In the genomic region with DNA sequence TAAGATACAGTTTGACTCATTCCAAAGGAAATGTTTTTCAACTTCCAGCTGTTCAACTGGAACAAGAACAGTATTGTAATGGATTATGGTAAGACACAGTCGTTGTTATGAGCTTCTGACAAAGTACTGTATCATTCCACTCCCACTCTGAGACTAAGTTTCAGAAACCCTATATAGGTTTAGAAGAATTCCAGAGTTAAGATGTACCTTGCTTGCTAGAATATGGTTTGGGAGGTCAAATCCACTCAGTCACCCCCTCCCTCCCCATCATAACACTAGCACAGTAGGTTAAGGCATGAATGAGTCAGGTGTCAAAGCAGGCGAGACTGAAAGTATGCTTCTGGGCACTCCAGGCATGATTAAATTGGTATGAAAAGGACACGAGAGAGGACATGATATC, we compare ENCODE assay signal across 35 cellular contexts.
DNase-seq lines count a peak whose midpoint lies in the region; ATAC-seq and TF ChIP-seq lines count a peak whose summit lies in the region.
"Had no signal": no experiment of that assay in that cellular context is flagged by ENCODE, and none has a peak within 500 bp of the region (broad histone marks: within the 10 kb centered on the region; RNA-seq: fewer than 3 reads in every experiment).

No MANE protein-coding gene starts in this region.

- no peak for ATAC-seq in HG02852 (IDR thresholded peaks at IDR 0.05; ENCODE audit: unreplicated experiment)
- ATAC-seq: A549; gastroesophageal sphincter; K562; naive thymus-derived CD4-positive, alpha-beta T cell; stimulated activated effector memory CD8-positive, alpha-beta T cell treated with anti-CD3 and anti-CD28 coated beads, Interleukin-12 subunit alpha, Interleukin-12 subunit beta, amount 100 ng/mL, for 72 hours; WTC11 had no signal

- no peaks in the 10 kb centered on the region for H3K9me3 ChIP-seq in BE2C
- H3K9me3 ChIP-seq: A549, ascending aorta, esophagus squamous epithelium, gastroesophageal sphincter, left ventricle myocardium inferior, neutrophil, sigmoid colon, transverse colon had no signal

- DNase-seq in COLO829 (ENCODE audit: low spot score) (peak; percentile 60), RWPE1 (ENCODE audit: low spot score) (peak; percentile 2), epithelial cell of esophagus (ENCODE audit: low read depth) (peak; percentile 76), kidney tubule cell (ENCODE audit: low spot score) (peak; percentile 1), cerebellum (ENCODE audit: low spot score) (no peak), BE2C (no peak)
- no peak for DNase-seq in activated CD4-positive, CD25-positive, alpha-beta regulatory T cell (lab: John Stamatoyannopoulos, UW)
- DNase-seq: activated CD4-positive, alpha-beta T cell treated with anti-CD3 and anti-CD28 coated beads, Interleukin-2, amount 50 U/mL, for 1 hour; activated gamma-delta T cell; activated naive CD8-positive, alpha-beta T cell treated with anti-CD3 and anti-CD28 coated beads, Interleukin-2, amount 10 ng/mL, durations not matched to agents 7 days and 5 days; activated T-cell treated with anti-CD3 and anti-CD28 coated beads, Interleukin-2, amount 50 U/mL, for 1 hour; AML-193; caudate nucleus; CD4-positive, alpha-beta T cell; esophagus squamous epithelium; hypothalamus; left ventricle myocardium inferior; naive thymus-derived CD4-positive, alpha-beta T cell; NCI-H1092 treated with DMSO at 0.1 percent for 48 hours; NCI-H187 treated with DMSO at 0.1 percent for 48 hours; NCI-H2171; posterior cingulate gyrus; sigmoid colon; stimulated activated CD4-positive, alpha-beta T cell treated with anti-CD3 and anti-CD28 coated beads, Interleukin-15, amount 100 ng/mL, for 24 hours; T-helper 1 cell; transverse colon had no signal

- no peak overlapping the region for H3K27ac ChIP-seq in RWPE1
- H3K27ac ChIP-seq: A549, ascending aorta, gastroesophageal sphincter, left ventricle myocardium inferior, neutrophil, sigmoid colon, SK-N-MC, transverse colon had no signal

- CTCF ChIA-PET in RWPE1 (lab: Yijun Ruan, JAX) = no interaction called here

- H3K4me3 ChIP-seq in epithelial cell of esophagus (ENCODE audit: low read length) = no peak overlapping the region
- H3K4me3 ChIP-seq in BE2C (ENCODE audit: low read depth, low read length) = no peak overlapping the region
- H3K4me3 ChIP-seq: A549, ascending aorta, esophagus squamous epithelium, gastroesophageal sphincter, K562, left ventricle myocardium inferior, sigmoid colon, SK-N-MC, transverse colon had no signal

- TF ChIP-seq CTCF in RWPE1 (conservative IDR thresholded peaks at IDR 0.05; ENCODE audit: low read depth) (no peak), epithelial cell of esophagus (IDR thresholded peaks at IDR 0.05; ENCODE audit: insufficient read depth, low read depth, low read length, missing control alignments) (no peak), BE2C (IDR thresholded peaks at IDR 0.05; ENCODE audit: low read depth, low read length) (no peak)

- H3K4me1 ChIP-seq in BE2C = no peaks in the 10 kb centered on the region
- H3K4me1 ChIP-seq: A549, ascending aorta, esophagus squamous epithelium, gastroesophageal sphincter, transverse colon had no signal

- no peaks in the 10 kb centered on the region for H3K27me3 ChIP-seq in BE2C
- H3K27me3 ChIP-seq: ascending aorta, esophagus squamous epithelium, gastroesophageal sphincter, neutrophil, sigmoid colon, transverse colon had no signal

- H3K36me3 ChIP-seq in BE2C = no peaks in the 10 kb centered on the region
- H3K36me3 ChIP-seq: ascending aorta, esophagus squamous epithelium, gastroesophageal sphincter, left ventricle myocardium inferior, neutrophil, sigmoid colon, transverse colon had no signal

- POLR2A ChIA-PET in RWPE1 (lab: Yijun Ruan, JAX; ENCODE audit: low non-redundant PET) = no interaction called here

Comparison
In these comparisons a context has a peak if more than half of its experiments do, and no peak if none do; other contexts are left out.
1. DNase-seq: peak in COLO829 (single experiment), RWPE1 (single experiment), epithelial cell of esophagus (single experiment) and kidney tubule cell (single experiment); none in cerebellum (single experiment), BE2C (single experiment) and activated CD4-positive, CD25-positive, alpha-beta regulatory T cell (0 of 4).